ENCODE assay signal across 23 cellular contexts in the genomic region with DNA sequence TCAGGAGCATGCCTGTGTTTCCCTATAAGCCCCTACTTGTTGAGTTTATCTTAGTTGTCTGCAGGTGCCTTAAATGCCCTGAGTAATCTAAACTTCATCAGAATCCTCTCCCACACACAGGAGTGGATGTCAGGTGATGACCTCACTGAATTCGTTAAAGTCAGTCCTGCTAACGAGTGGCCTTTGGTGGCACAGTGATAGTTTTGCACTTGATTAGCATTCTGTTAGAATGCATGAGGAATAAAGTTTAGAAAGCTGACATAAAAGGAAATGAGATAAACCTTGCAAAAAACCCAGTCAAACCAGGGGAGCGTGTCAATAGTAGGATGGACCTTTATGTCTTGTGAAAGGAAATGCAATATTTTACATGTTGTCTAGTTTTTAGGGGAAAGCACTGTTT. TPM values are rescaled to one million over a fixed set of nuclear protein-coding genes. Genes with fewer than 3 reads are reported as not detected.
DNase-seq lines count a peak whose midpoint lies in the region; ATAC-seq, FAIRE-seq and TF ChIP-seq lines count a peak whose summit lies in the region.
"Had no signal": no experiment of that assay in that cellular context is flagged by ENCODE, and none has a peak within 500 bp of the region (broad histone marks: within the 10 kb centered on the region; RNA-seq: fewer than 3 reads in every experiment).

No MANE protein-coding gene starts in this region.

- no peaks in the 10 kb centered on the region for H3K9me3 Mint-ChIP-seq in activated CD4-positive, alpha-beta memory T cell treated with anti-CD3 and anti-CD28 coated beads for 36 hours
- H3K9me3 Mint-ChIP-seq in activated CD4-positive, alpha-beta memory T cell treated with anti-CD3 and anti-CD28 coated beads, Interleukin-2, amount 10 ng/mL, durations not matched to agents 7 days and 5 days, result no peaks in the 10 kb centered on the region
- H3K9me3 Mint-ChIP-seq: GM23338 had no signal

- no peak for TF ChIP-seq EP300 in K562 (IDR thresholded peaks at IDR 0.05; ENCODE audit: low read length)

- H3K4me3 Mint-ChIP-seq in activated CD4-positive, alpha-beta memory T cell treated with anti-CD3 and anti-CD28 coated beads for 36 hours, result no peak overlapping the region
- H3K4me3 Mint-ChIP-seq in activated CD4-positive, alpha-beta memory T cell treated with anti-CD3 and anti-CD28 coated beads, Interleukin-2, amount 10 ng/mL, durations not matched to agents 7 days and 5 days, result no peak overlapping the region
- H3K4me3 Mint-ChIP-seq: GM23338 had no signal

- H3K9ac ChIP-seq in Loucy (ENCODE audit: low read depth, low read length, poor library complexity, severe bottlenecking) (no peak overlapping the region), K562 (ENCODE audit: insufficient read depth in 1 of 2, low read depth in 2 of 2, low read length in 2 of 2) (no peak overlapping the region), smooth muscle cell (ENCODE audit: low read depth) (no peak overlapping the region)
- H3K9ac ChIP-seq: KMS-11 had no signal

- H3K9me3 ChIP-seq in Loucy (ENCODE audit: insufficient read depth, low read depth, low read length), result no peaks in the 10 kb centered on the region
- H3K9me3 ChIP-seq in K562 (replicated peaks; ENCODE audit: control insufficient read depth, insufficient read depth, low read depth, low read length), result no peaks in the 10 kb centered on the region
- no peaks in the 10 kb centered on the region for H3K9me3 ChIP-seq in smooth muscle cell (replicated peaks; ENCODE audit: low read depth)
- no peaks in the 10 kb centered on the region for H3K9me3 ChIP-seq in pancreas
- H3K9me3 ChIP-seq: HAP-1, Peyer's patch, SJCRH30 had no signal

- H3F3A ChIP-seq in Loucy (ENCODE audit: low read depth), result no peaks in the 10 kb centered on the region
- H3F3A ChIP-seq in smooth muscle cell (ENCODE audit: low read depth), result peaks cover 4% of the 10 kb centered on the region

- H3K36me3 Mint-ChIP-seq in activated CD4-positive, alpha-beta memory T cell treated with anti-CD3 and anti-CD28 coated beads for 36 hours, result peaks cover 9% of the 10 kb centered on the region
- peaks cover 27% of the 10 kb centered on the region for H3K36me3 Mint-ChIP-seq in activated CD4-positive, alpha-beta memory T cell treated with anti-CD3 and anti-CD28 coated beads, Interleukin-2, amount 10 ng/mL, durations not matched to agents 7 days and 5 days (ENCODE audit: low read depth)

- H2AFZ ChIP-seq in Loucy (ENCODE audit: low read length) (no peak overlapping the region), K562 (ENCODE audit: low read depth, low read length) (no peak overlapping the region), smooth muscle cell (ENCODE audit: low read depth) (no peak overlapping the region)
- H2AFZ ChIP-seq: GM23338 had no signal

- H3K4me3 ChIP-seq in Loucy (ENCODE audit: low read length, poor library complexity, severe bottlenecking) (no peak overlapping the region), K562 (no peak overlapping the region), smooth muscle cell (no peak overlapping the region), pancreas (no peak overlapping the region)
- H3K4me3 ChIP-seq: GM23338, HAP-1, Peyer's patch, SJCRH30 had no signal

- no peak for TF ChIP-seq RAD21 in K562 (CRISPR knock-in tag; conservative IDR thresholded peaks at IDR 0.05 in 1 of 2, IDR thresholded peaks at IDR 0.05 in 1 of 2)

- H3K79me2 ChIP-seq in Loucy (ENCODE audit: insufficient read depth, low read length) (peaks cover 24% of the 10 kb centered on the region), K562 (ENCODE audit: control insufficient read depth, insufficient read depth, low read length) (peaks cover 9% of the 10 kb centered on the region; the same call in 2 of the 3 replicates), smooth muscle cell (ENCODE audit: low read depth) (peaks cover 88% of the 10 kb centered on the region)

- in situ Hi-C loops in K562 (cut with MboI), result no loop called here

- BruUV-seq in K562 (replicated peaks; lab: Mats Ljungman, UMichigan), result no TSS peak

- H3K9me1 ChIP-seq in K562 (ENCODE audit: control insufficient read depth, insufficient read depth, low read length), result no peaks in the 10 kb centered on the region

- POLR2A ChIA-PET in activated CD4-positive, alpha-beta memory T cell treated with anti-CD3 and anti-CD28 coated beads for 36 hours (lab: Charles Lee), result no interaction called here
- POLR2A ChIA-PET in activated CD4-positive, alpha-beta memory T cell treated with anti-CD3 and anti-CD28 coated beads, Interleukin-2, amount 10 ng/mL, durations not matched to agents 7 days and 5 days (lab: Charles Lee), result no interaction called here
- POLR2A ChIA-PET in K562 (lab: Yijun Ruan, JAX), result no interaction called here

- no peaks in the 10 kb centered on the region for H3K27me3 ChIP-seq in Loucy (ENCODE audit: insufficient read depth, low read length, poor library complexity, severe bottlenecking)
- no peaks in the 10 kb centered on the region for H3K27me3 ChIP-seq in K562 (ENCODE audit: control insufficient read depth in 2 of 2, insufficient read depth in 2 of 2, low read length in 2 of 2)
- no peaks in the 10 kb centered on the region for H3K27me3 ChIP-seq in smooth muscle cell (ENCODE audit: low read depth)
- H3K27me3 ChIP-seq in pancreas, result no peaks in the 10 kb centered on the region
- H3K27me3 ChIP-seq: Peyer's patch, SJCRH30 had no signal

- no peak overlapping the region for H3K27ac Mint-ChIP-seq in activated CD4-positive, alpha-beta memory T cell treated with anti-CD3 and anti-CD28 coated beads for 36 hours
- H3K27ac Mint-ChIP-seq in activated CD4-positive, alpha-beta memory T cell treated with anti-CD3 and anti-CD28 coated beads, Interleukin-2, amount 10 ng/mL, durations not matched to agents 7 days and 5 days, result no peak overlapping the region
- H3K27ac Mint-ChIP-seq: GM23338 had no signal

- H3K4me2 ChIP-seq in Loucy (ENCODE audit: low read depth, low read length, poor library complexity, severe bottlenecking), result peak overlapping the region; percentile 95
- H3K4me2 ChIP-seq in K562 (ENCODE audit: insufficient read depth, low read length), result no peak overlapping the region
- no peak overlapping the region for H3K4me2 ChIP-seq in smooth muscle cell
- H3K4me2 ChIP-seq: GM23338, KMS-11 had no signal

- H3K4me1 ChIP-seq in Loucy (ENCODE audit: insufficient read depth, low read length, poor library complexity, severe bottlenecking), result peaks cover 57% of the 10 kb centered on the region
- peaks cover 12 to 26% of the 10 kb centered on the region in 2 experiments; a peak in 4 of 5 replicates for H3K4me1 ChIP-seq in K562 (replicated peaks in 1 of 2; ENCODE audit: control insufficient read depth in 2 of 2, insufficient read depth in 2 of 2, low read length in 2 of 2)
- H3K4me1 ChIP-seq in smooth muscle cell (ENCODE audit: low read depth), result peaks cover 7% of the 10 kb centered on the region
- H3K4me1 ChIP-seq in pancreas, result peaks cover 17 to 53% (median 23%) of the 10 kb centered on the region in 3 donors

- intact Hi-C loops in activated CD4-positive, alpha-beta memory T cell treated with anti-CD3 and anti-CD28 coated beads for 36 hours (cut with micrococcal nuclease), result loop anchor here (1.0 kb wide), 1 partner anchor 10 kb away; no protein-coding TSS in a partner anchor
- intact Hi-C loops in K562 (cut with micrococcal nuclease) (no loop called here), pancreas (cut with DNase I) (no loop called here)

- peaks cover 71% of the 10 kb centered on the region for H3K4me1 Mint-ChIP-seq in activated CD4-positive, alpha-beta memory T cell treated with anti-CD3 and anti-CD28 coated beads for 36 hours (ENCODE audit: low read depth)
- H3K4me1 Mint-ChIP-seq in activated CD4-positive, alpha-beta memory T cell treated with anti-CD3 and anti-CD28 coated beads, Interleukin-2, amount 10 ng/mL, durations not matched to agents 7 days and 5 days, result peaks cover 51% of the 10 kb centered on the region

- TF ChIP-seq POLR2A in K562 (conservative IDR thresholded peaks at IDR 0.05), result no peak

- 36% methylated on average over 3 of the region's 3 CpGs for WGBS in K562 (ENCODE audit: insufficient coverage, low coverage, missing lambda C conversion rate)
- WGBS in smooth muscle cell (ENCODE audit: low lambda C conversion rate), result 89% methylated on average over 3 of the region's 3 CpGs
- WGBS in pancreas, 2 donors, result 77 to 88% methylated on average over 3 of the region's 3 CpGs

- no peaks in the 10 kb centered on the region for H3K27me3 Mint-ChIP-seq in activated CD4-positive, alpha-beta memory T cell treated with anti-CD3 and anti-CD28 coated beads for 36 hours
- H3K27me3 Mint-ChIP-seq in activated CD4-positive, alpha-beta memory T cell treated with anti-CD3 and anti-CD28 coated beads, Interleukin-2, amount 10 ng/mL, durations not matched to agents 7 days and 5 days, result no peaks in the 10 kb centered on the region

- H3K36me3 ChIP-seq in Loucy (ENCODE audit: insufficient read depth, low read length), result no peaks in the 10 kb centered on the region
- no peaks in the 10 kb centered on the region for H3K36me3 ChIP-seq in K562 (ENCODE audit: control insufficient read depth, insufficient read depth, low read length)
- H3K36me3 ChIP-seq in smooth muscle cell (ENCODE audit: low read depth), result no peaks in the 10 kb centered on the region
- H3K36me3 ChIP-seq in pancreas, result no peaks in the 10 kb centered on the region
- H3K36me3 ChIP-seq: Peyer's patch had no signal

- CTCF ChIA-PET in activated CD4-positive, alpha-beta memory T cell treated with anti-CD3 and anti-CD28 coated beads for 36 hours (lab: Charles Lee), result no interaction called here
- CTCF ChIA-PET in activated CD4-positive, alpha-beta memory T cell treated with anti-CD3 and anti-CD28 coated beads, Interleukin-2, amount 10 ng/mL, durations not matched to agents 7 days and 5 days (lab: Charles Lee), result no interaction called here
- CTCF ChIA-PET in K562 (lab: Yijun Ruan, JAX; ENCODE audit: low intra/inter-chr PET ratio), result no interaction called here

- H3K9me2 ChIP-seq in Loucy (replicated peaks; ENCODE audit: low read depth, low read length), result no peaks in the 10 kb centered on the region

- TF ChIP-seq CTCF in Loucy (conservative IDR thresholded peaks at IDR 0.05; ENCODE audit: low read length), result no peak
- no peak for TF ChIP-seq CTCF in K562 (IDR thresholded peaks at IDR 0.05 in 2 of 3, conservative IDR thresholded peaks at IDR 0.05 in 1 of 3; ENCODE audit: insufficient read depth in 2 of 3, low read depth in 1 of 3, low read length in 3 of 3)
- TF ChIP-seq CTCF in smooth muscle cell (IDR thresholded peaks at IDR 0.05; ENCODE audit: borderline replicate concordance, insufficient read depth, poor library complexity, severe bottlenecking), result no peak
- no peak for TF ChIP-seq CTCF in pancreas (IDR thresholded peaks at IDR 0.05)

- ATAC-seq in K562, result no peak
- ATAC-seq in HG03342 (IDR thresholded peaks at IDR 0.05; ENCODE audit: unreplicated experiment), result no peak
- no peak for ATAC-seq in pancreas
- ATAC-seq: GM23338 had no signal

- no peak overlapping the region for H3K27ac ChIP-seq in K562 (ENCODE audit: extremely low read depth, low read depth, low read length)
- H3K27ac ChIP-seq in smooth muscle cell (ENCODE audit: low read depth), result peak overlapping the region; percentile 79
- H3K27ac ChIP-seq in pancreas, result no peak overlapping the region
- H3K27ac ChIP-seq: KMS-11, Peyer's patch, SJCRH30 had no signal

- peak; percentile 22 for DNase-seq in activated CD4-positive, alpha-beta memory T cell treated with anti-CD3 and anti-CD28 coated beads for 36 hours
- DNase-seq in activated CD4-positive, alpha-beta memory T cell treated with anti-CD3 and anti-CD28 coated beads, Interleukin-2, amount 10 ng/mL, durations not matched to agents 7 days and 5 days, result no peak
- DNase-seq in K562 (ENCODE audit: extremely low read depth in 1 of 4, low spot score in 3 of 4), result peak in 1 of 4 experiments; percentile 28
- no peak for DNase-seq in smooth muscle cell (lab: John Stamatoyannopoulos, UW; ENCODE audit: unreplicated experiment)
- no peak for DNase-seq in COLO829 (ENCODE audit: low spot score)
- no peak for DNase-seq in pancreas
- DNase-seq: DND-41; NCI-H1694; NCI-H2081; NCI-H2171; NCI-H345; NCI-H524; NCI-H774; NK-92 treated with Interleukin-12 subunit alpha and Interleukin-12 subunit beta, amount 100 ng/mL, for 24 hours; Peyer's patch; SJCRH30 had no signal

- FAIRE-seq in K562 (lab: Jason Lieb, UNC) (no peak), pancreas (lab: Jason Lieb, UNC) (no peak)
- FAIRE-seq: GM12892, HTR-8/SVneo had no signal

- H4K20me1 ChIP-seq in Loucy (ENCODE audit: insufficient read depth, low read length, poor library complexity, severe bottlenecking) (peaks cover 7% of the 10 kb centered on the region), K562 (replicated peaks; ENCODE audit: control insufficient read depth, insufficient read depth, low read length) (no peaks in the 10 kb centered on the region), smooth muscle cell (ENCODE audit: low read depth) (peaks cover 88% of the 10 kb centered on the region)

RNA-seq across cellular contexts. Expression of a gene that starts 4.5 kb away (rescaled TPM):
- total RNA-seq in activated CD4-positive, alpha-beta memory T cell treated with anti-CD3 and anti-CD28 coated beads for 36 hours, result 10 to 100 TPM; 13.3 to 14.3 TPM
- total RNA-seq in activated CD4-positive, alpha-beta memory T cell treated with anti-CD3 and anti-CD28 coated beads, Interleukin-2, amount 10 ng/mL, durations not matched to agents 7 days and 5 days, result 10 to 100 TPM; 13.9 to 17.1 TPM
- 14.2 and 15.9 TPM in 2 replicates for total RNA-seq in K562 (2011; cell fraction: chromatin; rRNA removed; ENCODE audit: low replicate concordance)
- 10.7 TPM in 2 replicates for total RNA-seq in K562 (2011; cell fraction: nucleolus; rRNA removed)
- total RNA-seq in K562 (2011; cell fraction: nucleoplasm; rRNA removed), result 11.1 and 11.5 TPM in 2 replicates
- 4.4 and 5.8 TPM in 2 replicates for total RNA-seq in K562 (2014; rRNA removed)
- 3.9 and 4.9 TPM in 2 replicates for total RNA-seq in K562 (2014; rRNA removed; fragmentation: Illumina TruSeq; extraction: Trizol)
- total RNA-seq in K562 (2015; rRNA removed; fragmentation: Illumina TruSeq; extraction: Trizol), result 5.8 and 5.9 TPM in 2 replicates
- 8.2 and 9.4 TPM in 2 replicates for total RNA-seq in K562 (2021)
- 7.3 and 9.3 TPM in 2 replicates for polyA plus RNA-seq in K562 (2011; rRNA removed)
- polyA plus RNA-seq in K562 (2011; cell fraction: cytosol; rRNA removed), result 6.6 and 7.3 TPM in 2 replicates
- 6.5 and 9.3 TPM in 2 replicates for polyA plus RNA-seq in K562 (2011; cell fraction: nucleus; rRNA removed)
- 5.3 and 6.1 TPM in 2 replicates for polyA plus RNA-seq in K562 (2012)
- polyA plus RNA-seq in K562 (2014; fragmentation: Illumina TruSeq; extraction: Trizol), result 5.8 and 6.4 TPM in 2 replicates
- 1 to 10 TPM; 7.6 to 9.3 TPM for polyA plus RNA-seq in K562 (2014; fragmentation: Nextera tagmentation; extraction: Ambion mirVana)
- polyA plus RNA-seq in K562 (2014; rRNA removed), result 3.5 and 3.6 TPM in 2 replicates
- polyA minus RNA-seq in K562 (2011; rRNA and poly(A)+ RNA removed), result 13.6 and 18.4 TPM in 2 replicates
- 4.6 and 6.0 TPM in 2 replicates for polyA minus RNA-seq in K562 (2011; cell fraction: cytosol; rRNA and poly(A)+ RNA removed)
- polyA minus RNA-seq in K562 (2011; cell fraction: nucleus; rRNA and poly(A)+ RNA removed), result 8.3 and 10.7 TPM in 2 replicates
- total RNA-seq in smooth muscle cell, result 22.7 and 27.3 TPM in 2 replicates
- polyA plus RNA-seq in smooth muscle cell, result 18.2 and 21.5 TPM in 2 replicates
- total RNA-seq in pancreas, result 10 to 100 TPM in 3 of 6 donors, 1 to 10 TPM in 3; 5.9 to 18.2 (median 9.5) TPM
- 1 to 10 TPM; 2.4 to 3.2 TPM for polyA plus RNA-seq in pancreas
